9 cellular contexts compared by ENCODE assay signal in the genomic region with DNA sequence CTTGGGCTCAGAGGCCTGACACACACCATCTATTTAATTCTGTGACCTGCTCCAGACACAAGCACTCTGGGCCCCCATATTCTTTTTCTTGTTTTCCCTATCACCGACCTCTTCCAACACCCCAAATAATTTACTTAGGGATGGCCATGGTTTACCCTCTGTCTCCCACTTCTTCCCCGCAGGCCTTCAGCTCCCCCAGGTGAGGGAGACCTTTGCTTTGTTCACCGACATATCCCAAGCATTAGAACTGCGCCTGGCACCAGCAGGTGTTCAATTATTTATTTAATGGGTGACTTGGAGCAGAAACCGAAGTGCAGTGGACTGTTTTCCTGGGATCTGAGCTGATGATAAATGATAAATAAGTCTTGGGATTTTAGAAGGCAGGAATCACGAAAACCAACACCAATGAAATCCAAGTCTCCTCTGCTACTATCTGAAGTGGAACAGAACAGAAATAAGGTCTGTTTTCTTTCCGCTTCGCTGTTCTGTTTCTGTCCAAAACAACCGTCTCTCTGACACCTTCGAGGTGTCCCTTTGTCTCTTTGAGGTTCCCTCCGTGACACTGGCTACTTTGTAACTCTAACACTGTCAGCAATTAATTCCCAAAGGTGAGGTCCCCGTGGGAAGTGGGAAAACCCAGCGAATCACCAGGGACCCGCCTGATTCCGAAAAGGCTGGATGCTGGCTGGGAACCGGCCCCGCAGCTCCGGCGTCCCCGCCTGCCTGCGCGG. TPM values are rescaled to one million over a fixed set of nuclear protein-coding genes. Genes with fewer than 3 reads are reported as not detected.
DNase-seq lines count a peak whose midpoint lies in the region; ATAC-seq and TF ChIP-seq lines count a peak whose summit lies in the region.
"Had no signal": no experiment of that assay in that cellular context is flagged by ENCODE, and none has a peak within 500 bp of the region (broad histone marks: within the 10 kb centered on the region; RNA-seq: fewer than 3 reads in every experiment).

No MANE protein-coding gene starts in this region.

- H3K4me3 Mint-ChIP-seq in osteocyte (ENCODE audit: unreplicated experiment): peak overlapping the region; percentile 91
- no peak overlapping the region for H3K4me3 Mint-ChIP-seq in activated CD8-positive, alpha-beta T cell treated with anti-CD3 and anti-CD28 coated beads, Interleukin-2, amount 10 ng/mL, durations not matched to agents 7 days and 5 days

- CTCF ChIA-PET in activated CD8-positive, alpha-beta T cell treated with anti-CD3 and anti-CD28 coated beads, Interleukin-2, amount 10 ng/mL, durations not matched to agents 7 days and 5 days (lab: Charles Lee): no interaction called here

- H3K4me1 ChIP-seq in BLaER1 treated with 17β-estradiol and CSF1 and Interleukin-3, amounts not matched to agents 10 nM and 100 nM: peaks cover 36 to 47% (median 42%) of the 10 kb centered on the region in 10 experiments

- no peaks in the 10 kb centered on the region for H3K27me3 ChIP-seq in BLaER1 treated with 17β-estradiol and CSF1 and Interleukin-3, amounts not matched to agents 10 nM and 100 nM

- POLR2A ChIA-PET in activated CD8-positive, alpha-beta T cell treated with anti-CD3 and anti-CD28 coated beads, Interleukin-2, amount 10 ng/mL, durations not matched to agents 7 days and 5 days (lab: Charles Lee): no interaction called here

- no peaks in the 10 kb centered on the region for H3K9me3 Mint-ChIP-seq in osteocyte (ENCODE audit: unreplicated experiment)
- H3K9me3 Mint-ChIP-seq in activated CD8-positive, alpha-beta T cell treated with anti-CD3 and anti-CD28 coated beads, Interleukin-2, amount 10 ng/mL, durations not matched to agents 7 days and 5 days (ENCODE audit: insufficient read depth): no peaks in the 10 kb centered on the region

- H3K27ac Mint-ChIP-seq in osteocyte (ENCODE audit: unreplicated experiment): peak overlapping the region; percentile 97
- H3K27ac Mint-ChIP-seq in activated CD8-positive, alpha-beta T cell treated with anti-CD3 and anti-CD28 coated beads, Interleukin-2, amount 10 ng/mL, durations not matched to agents 7 days and 5 days: no peak overlapping the region

- H3K9ac ChIP-seq in BLaER1 treated with 17β-estradiol and CSF1 and Interleukin-3, amounts not matched to agents 10 nM and 100 nM: peak overlapping the region; percentile 73 to 93 (median 87)

- no peaks in the 10 kb centered on the region for H3K27me3 Mint-ChIP-seq in osteocyte (ENCODE audit: unreplicated experiment)
- peaks cover 34% of the 10 kb centered on the region for H3K27me3 Mint-ChIP-seq in activated CD8-positive, alpha-beta T cell treated with anti-CD3 and anti-CD28 coated beads, Interleukin-2, amount 10 ng/mL, durations not matched to agents 7 days and 5 days (ENCODE audit: low read depth)

- H4K20me1 ChIP-seq in BLaER1 treated with 17β-estradiol and CSF1 and Interleukin-3, amounts not matched to agents 10 nM and 100 nM: peaks cover 0 to 23% (median 0%) of the 10 kb centered on the region in 11 experiments; a peak in 4 of 22 replicates

- H3K4me1 Mint-ChIP-seq in osteocyte (ENCODE audit: unreplicated experiment): peaks cover 42% of the 10 kb centered on the region
- H3K4me1 Mint-ChIP-seq in activated CD8-positive, alpha-beta T cell treated with anti-CD3 and anti-CD28 coated beads, Interleukin-2, amount 10 ng/mL, durations not matched to agents 7 days and 5 days (ENCODE audit: low read depth): no peaks in the 10 kb centered on the region

- peaks cover 3% of the 10 kb centered on the region for H3K36me3 Mint-ChIP-seq in osteocyte (ENCODE audit: unreplicated experiment)
- no peaks in the 10 kb centered on the region for H3K36me3 Mint-ChIP-seq in activated CD8-positive, alpha-beta T cell treated with anti-CD3 and anti-CD28 coated beads, Interleukin-2, amount 10 ng/mL, durations not matched to agents 7 days and 5 days (ENCODE audit: low read depth)

- no peak for ATAC-seq in GM21528 (IDR thresholded peaks at IDR 0.05; ENCODE audit: low FRiP score, unreplicated experiment)
- ATAC-seq in activated CD8-positive, alpha-beta T cell treated with anti-CD3 and anti-CD28 coated beads, Interleukin-2, amount 10 ng/mL, durations not matched to agents 7 days and 5 days: no peak

- peak overlapping the region; percentile 84 to 94 (median 86) for H3K27ac ChIP-seq in BLaER1 treated with 17β-estradiol and CSF1 and Interleukin-3, amounts not matched to agents 10 nM and 100 nM

- TF ChIP-seq CTCF in epithelial cell of proximal tubule (conservative IDR thresholded peaks at IDR 0.05; ENCODE audit: low read depth, low read length) (no peak), osteocyte (IDR thresholded peaks at IDR 0.05) (no peak)

- peak overlapping the region; percentile 68 to 84 (median 76) for H3K4me3 ChIP-seq in BLaER1 treated with 17β-estradiol and CSF1 and Interleukin-3, amounts not matched to agents 10 nM and 100 nM
- peak overlapping the region; percentile 72 for H3K4me3 ChIP-seq in epithelial cell of proximal tubule (ENCODE audit: low read depth, low read length)

- H3K36me3 ChIP-seq in BLaER1 treated with 17β-estradiol and CSF1 and Interleukin-3, amounts not matched to agents 10 nM and 100 nM: no peaks in the 10 kb centered on the region; a peak in 1 of 22 replicates

- peak overlapping the region; percentile 90 to 100 (median 98) for H3K4me2 ChIP-seq in BLaER1 treated with 17β-estradiol and CSF1 and Interleukin-3, amounts not matched to agents 10 nM and 100 nM

- DNase-seq in NCI-H510A treated with DMSO at 0.1 percent for 48 hours (lab: John Stamatoyannopoulos, UW) (peak; percentile 80), epithelial cell of proximal tubule (ENCODE audit: low read depth) (no peak), osteocyte (ENCODE audit: extremely low spot score, unreplicated experiment) (no peak), NCI-H187 (lab: John Stamatoyannopoulos, UW) (no peak), NCI-H82 treated with DMSO at 0.1 percent for 48 hours (lab: John Stamatoyannopoulos, UW; ENCODE audit: unreplicated experiment) (no peak)
- DNase-seq in activated CD8-positive, alpha-beta T cell treated with anti-CD3 and anti-CD28 coated beads, Interleukin-2, amount 10 ng/mL, durations not matched to agents 7 days and 5 days: no peak
- DNase-seq: Karpas-422 had no signal

- no peaks in the 10 kb centered on the region for H3K9me3 ChIP-seq in BLaER1 treated with 17β-estradiol and CSF1 and Interleukin-3, amounts not matched to agents 10 nM and 100 nM (replicated peaks in 1 of 11)

RNA-seq across cellular contexts. Expression of a gene that starts 1.1 kb away (rescaled TPM):
- total RNA-seq in epithelial cell of proximal tubule (15.7 and 17.5 TPM in 2 replicates), osteocyte (47.0 and 55.5 TPM in 2 replicates)
- total RNA-seq in activated CD8-positive, alpha-beta T cell treated with anti-CD3 and anti-CD28 coated beads, Interleukin-2, amount 10 ng/mL, durations not matched to agents 7 days and 5 days: not detected

Comparison
In these comparisons a context has a peak if more than half of its experiments do, and no peak if none do; other contexts are left out.
1. RNA of a gene that starts 1.1 kb away (total RNA-seq): 47.0 to 55.5 TPM in osteocyte and 15.7 to 17.5 TPM in epithelial cell of proximal tubule; not detected in activated CD8-positive, alpha-beta T cell treated with anti-CD3 and anti-CD28 coated beads, Interleukin-2, amount 10 ng/mL, durations not matched to agents 7 days and 5 days; every median in the first group is over 10 times any median in the second.